ENCODE assay signal across 8 cellular contexts in genomic region chr1:148432916-148433317, GRCh38. TPM values are rescaled to one million over a fixed set of nuclear protein-coding genes. Genes with fewer than 3 reads are reported as not detected.
DNase-seq lines count a peak whose midpoint lies in the region; ATAC-seq and TF ChIP-seq lines count a peak whose summit lies in the region.
"Not testable (repeated sequence)": the region's sequence is repeated elsewhere in the genome, so short reads cannot be mapped to it uniquely, and the experiment has no call there.

No MANE protein-coding gene starts in this region.

- H3K18ac ChIP-seq in IMR-90 (ENCODE audit: low read depth, low read length): not testable (repeated sequence)

- H2BK120ac ChIP-seq in IMR-90 (ENCODE audit: low read depth, low read length): not testable (repeated sequence)

- not testable (repeated sequence) for H2AK9ac ChIP-seq in IMR-90 (replicated peaks; ENCODE audit: low read depth, low read length, poor library complexity)

- not testable (repeated sequence) for H3K4me3 ChIP-seq in IMR-90 (ENCODE audit: insufficient read depth, low read depth, low read length); dorsolateral prefrontal cortex; fibroblast of villous mesenchyme (ENCODE audit: low read depth, low read length); right lobe of liver; osteoblast (ENCODE audit: insufficient read depth, low read length)

- POLR2A ChIA-PET in IMR-90 (lab: Charles Lee; ENCODE audit: unreplicated experiment); activated CD8-positive, alpha-beta T cell treated with anti-CD3 and anti-CD28 coated beads for 36 hours (lab: Charles Lee): not testable (repeated sequence)

- H3K9me3 Mint-ChIP-seq in activated CD8-positive, alpha-beta T cell treated with anti-CD3 and anti-CD28 coated beads for 36 hours: not testable (repeated sequence)

- intact Hi-C loops in IMR-90 (cut with micrococcal nuclease); activated CD8-positive, alpha-beta T cell treated with anti-CD3 and anti-CD28 coated beads for 36 hours (cut with micrococcal nuclease); dorsolateral prefrontal cortex (cut with DNase I); right lobe of liver (cut with DNase I): not testable (repeated sequence)

- DNase-seq in A172 (ENCODE audit: low spot score) (peak; percentile 32), astrocyte of the hippocampus (ENCODE audit: low read depth, low spot score) (peak; percentile 61), dorsolateral prefrontal cortex (peak in 1 of 10 donors; percentile 12), fibroblast of villous mesenchyme (ENCODE audit: low read depth) (peak; percentile 3), right lobe of liver (peak in 1 of 3 donors; percentile 28)
- DNase-seq in IMR-90; activated CD8-positive, alpha-beta T cell treated with anti-CD3 and anti-CD28 coated beads for 36 hours; osteoblast (ENCODE audit: insufficient read length, low spot score, missing footprints): not testable (repeated sequence)

- not testable (repeated sequence) for H4K20me1 ChIP-seq in IMR-90 (ENCODE audit: insufficient read depth, low read length); osteoblast (ENCODE audit: insufficient read depth, low read length)

- CTCF ChIA-PET in IMR-90 (lab: Yijun Ruan, JAX): interaction anchor here (0.6 kb wide), 1 partner anchor 772 kb away, joined by 3 read pairs; no protein-coding TSS in a partner anchor
- CTCF ChIA-PET in activated CD8-positive, alpha-beta T cell treated with anti-CD3 and anti-CD28 coated beads for 36 hours (lab: Charles Lee): not testable (repeated sequence)

- H3K27ac Mint-ChIP-seq in activated CD8-positive, alpha-beta T cell treated with anti-CD3 and anti-CD28 coated beads for 36 hours: peak overlapping the region; percentile 72

- not testable (repeated sequence) for H3K79me2 ChIP-seq in osteoblast (ENCODE audit: insufficient read depth, low read length)

- not testable (repeated sequence) for H2AK5ac ChIP-seq in IMR-90 (ENCODE audit: low read depth, low read length)

- WGBS in IMR-90 (ENCODE audit: extremely low coverage in 2 of 2, insufficient read length in 1 of 2), 2 experiments: no CpG with 5 or more reads among the region's 1 CpG
- 67% methylated on average over 1 of the region's 1 CpG for WGBS in right lobe of liver (ENCODE audit: insufficient coverage, low coverage, low lambda C conversion rate, missing lambda C conversion rate)

- not testable (repeated sequence) for H3K9ac ChIP-seq in IMR-90 (ENCODE audit: low read depth, low read length)

- not testable (repeated sequence) for TF ChIP-seq POLR2A in IMR-90 (IDR thresholded peaks at IDR 0.05; ENCODE audit: low read depth, low read length); right lobe of liver (IDR thresholded peaks at IDR 0.05)

- not testable (repeated sequence) for H3K27me3 ChIP-seq in IMR-90 (ENCODE audit: control insufficient read depth, insufficient read depth, low read length); dorsolateral prefrontal cortex; right lobe of liver; osteoblast (ENCODE audit: insufficient read depth, low read length)

- H2BK15ac ChIP-seq in IMR-90 (ENCODE audit: low read depth, low read length): not testable (repeated sequence)

- not testable (repeated sequence) for TF ChIP-seq RAD21 in IMR-90 (IDR thresholded peaks at IDR 0.05; ENCODE audit: low read length)

- H4K5ac ChIP-seq in IMR-90 (ENCODE audit: low read depth, low read length): not testable (repeated sequence)

- H3K27me3 Mint-ChIP-seq in activated CD8-positive, alpha-beta T cell treated with anti-CD3 and anti-CD28 coated beads for 36 hours: not testable (repeated sequence)

- H2BK20ac ChIP-seq in IMR-90 (ENCODE audit: low read depth, low read length): not testable (repeated sequence)

- not testable (repeated sequence) for H4K91ac ChIP-seq in IMR-90 (ENCODE audit: insufficient read depth, low read depth, low read length)

- in situ Hi-C loops in IMR-90 (cut with MboI; ENCODE audit: low sequenced_read_pairs): not testable (repeated sequence)

- dilution Hi-C loops in IMR-90 (cut with HindIII; ENCODE audit: low sequenced_read_pairs, unreplicated experiment): not testable (repeated sequence)

- peaks cover 70% of the 10 kb centered on the region for H3K36me3 Mint-ChIP-seq in activated CD8-positive, alpha-beta T cell treated with anti-CD3 and anti-CD28 coated beads for 36 hours (ENCODE audit: low read depth)

- H3K14ac ChIP-seq in IMR-90 (replicated peaks; ENCODE audit: low read depth, low read length): not testable (repeated sequence)

- H4K8ac ChIP-seq in IMR-90 (ENCODE audit: low read depth in 2 of 2, low read length in 2 of 2): not testable (repeated sequence)

- H3K56ac ChIP-seq in IMR-90 (ENCODE audit: extremely low read depth, insufficient read depth, low read length): not testable (repeated sequence)

- TSS peak; percentile 10 for BruUV-seq in IMR-90 (replicated peaks; lab: Mats Ljungman, UMichigan)

- not testable (repeated sequence) for H3K9me3 ChIP-seq in IMR-90 (ENCODE audit: control insufficient read depth, insufficient read depth, low read length); right lobe of liver; osteoblast (ENCODE audit: low read depth, low read length)

- not testable (repeated sequence) for H3K9me1 ChIP-seq in IMR-90 (ENCODE audit: insufficient read depth, low read length)

- H3K36me3 ChIP-seq in IMR-90 (ENCODE audit: control insufficient read depth, insufficient read depth, low read length); right lobe of liver; osteoblast (ENCODE audit: insufficient read depth, low read length): not testable (repeated sequence)

- not testable (repeated sequence) for H3K4me1 ChIP-seq in IMR-90 (ENCODE audit: control insufficient read depth, insufficient read depth, low read length); osteoblast (ENCODE audit: insufficient read depth, low read length)
- H3K4me1 ChIP-seq in right lobe of liver: peaks cover 0 to 11% (median 0%) of the 10 kb centered on the region in 4 donors

- not testable (repeated sequence) for H2BK5ac ChIP-seq in IMR-90 (ENCODE audit: low read depth, low read length, poor library complexity, severe bottlenecking)

- H3K23ac ChIP-seq in IMR-90 (ENCODE audit: low read depth, low read length): not testable (repeated sequence)

- not testable (repeated sequence) for H2AFZ ChIP-seq in IMR-90 (replicated peaks; ENCODE audit: low read length, poor library complexity); osteoblast (ENCODE audit: low read length)

- H3K4me2 ChIP-seq in IMR-90 (ENCODE audit: low read depth, low read length): not testable (repeated sequence)
- peak overlapping the region; percentile 36 for H3K4me2 ChIP-seq in osteoblast (ENCODE audit: insufficient read depth, low read length)

- not testable (repeated sequence) for H3K79me1 ChIP-seq in IMR-90 (ENCODE audit: low read depth in 1 of 2, low read length in 2 of 2)

- not testable (repeated sequence) for H3K4ac ChIP-seq in IMR-90 (ENCODE audit: low read depth, low read length)

- H3K4me1 Mint-ChIP-seq in activated CD8-positive, alpha-beta T cell treated with anti-CD3 and anti-CD28 coated beads for 36 hours (ENCODE audit: low read depth): peaks cover 76% of the 10 kb centered on the region

- TF ChIP-seq CTCF in IMR-90 (conservative IDR thresholded peaks at IDR 0.05; ENCODE audit: low read depth, low read length); activated CD8-positive, alpha-beta T cell treated with anti-CD3 and anti-CD28 coated beads for 36 hours (IDR thresholded peaks at IDR 0.05); dorsolateral prefrontal cortex (IDR thresholded peaks at IDR 0.05 in 54 of 56, conservative IDR thresholded peaks at IDR 0.05 in 2 of 56; ENCODE audit: low read depth in 1 of 56, partially characterized antibody in 56 of 56); fibroblast of villous mesenchyme (IDR thresholded peaks at IDR 0.05; ENCODE audit: insufficient read depth, low read depth, low read length); right lobe of liver (IDR thresholded peaks at IDR 0.05); osteoblast (IDR thresholded peaks at IDR 0.05; ENCODE audit: extremely low read depth, low read depth, low read length): not testable (repeated sequence)

- not testable (repeated sequence) for H3K4me3 Mint-ChIP-seq in activated CD8-positive, alpha-beta T cell treated with anti-CD3 and anti-CD28 coated beads for 36 hours

- H3K27ac ChIP-seq in IMR-90 (ENCODE audit: insufficient read depth, low read length): not testable (repeated sequence)
- H3K27ac ChIP-seq in dorsolateral prefrontal cortex (peak overlapping the region in 35 of 59 donors; percentile 5 to 80 (median 55)), right lobe of liver (peak overlapping the region; percentile 58 to 87 (median 69)), osteoblast (ENCODE audit: low read depth, low read length) (peak overlapping the region; percentile 53)

- not testable (repeated sequence) for ATAC-seq in IMR-90 (ENCODE audit: low read depth); activated CD8-positive, alpha-beta T cell treated with anti-CD3 and anti-CD28 coated beads for 36 hours
- ATAC-seq in right lobe of liver: peak; percentile 91 to 97 (median 96)

RNA-seq across cellular contexts. Expression of gene PPIAL4G, which starts 50.2 kb away (rescaled TPM):
- not detected in 2 replicates for total RNA-seq in A172 (2014; rRNA removed; shearing (Covaris generic))
- total RNA-seq in IMR-90 (2012; rRNA removed): not detected in 2 replicates
- polyA plus RNA-seq in IMR-90 (2012; rRNA removed): not detected in 2 replicates
- not detected in 2 replicates for polyA plus RNA-seq in IMR-90 (2012; cell fraction: cytosol; rRNA removed)
- polyA plus RNA-seq in IMR-90 (2012; cell fraction: nucleus; rRNA removed; ENCODE audit: low replicate concordance): not detected in 2 replicates
- total RNA-seq in activated CD8-positive, alpha-beta T cell treated with anti-CD3 and anti-CD28 coated beads for 36 hours: under 1 TPM in 1 of 2 experiments, not detected in 1; 0.07 TPM
- 1 to 10 TPM in 5 of 120 experiments, under 1 TPM in 114, not detected in 1; 0.16 to 1.2 (median 0.52) TPM for total RNA-seq in dorsolateral prefrontal cortex
- not detected in 2 replicates for total RNA-seq in fibroblast of villous mesenchyme
- not detected for total RNA-seq in right lobe of liver
- not detected in 2 replicates for total RNA-seq in osteoblast
